In the genomic region with DNA sequence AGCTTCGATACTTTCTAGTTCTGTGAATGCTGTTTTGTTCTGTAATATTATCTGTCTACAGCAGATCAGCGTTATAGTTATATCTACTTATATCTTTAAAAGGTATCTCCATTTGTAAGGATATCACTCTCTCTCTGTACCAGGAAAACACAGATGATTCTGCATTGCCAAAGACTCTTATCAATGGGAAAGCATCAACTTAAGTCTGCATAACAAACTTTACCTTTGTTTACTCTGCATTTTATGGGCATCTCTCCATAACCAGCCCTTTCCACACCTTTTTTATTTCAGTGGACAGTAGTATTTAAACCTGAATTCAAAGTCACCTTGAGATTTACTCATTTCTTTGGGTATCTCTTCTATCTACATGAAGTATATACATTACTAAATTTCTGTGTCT, we compare ENCODE assay signal across 7 cellular contexts.
"Had no signal": no experiment of that assay in that cellular context is flagged by ENCODE, and none has a peak within 500 bp of the region (broad histone marks: within the 10 kb centered on the region; RNA-seq: fewer than 3 reads in every experiment).

No MANE protein-coding gene starts in this region.

- DNase-seq: GM23248, GOT3, H7, HFFc6, IMR-90 had no signal

- ATAC-seq: HCT116, K562 had no signal
